Comparison of ENCODE assay signal across 17 cellular contexts in genomic region chr3:43256714-43257461, GRCh38. TPM values are rescaled to one million over a fixed set of nuclear protein-coding genes. Genes with fewer than 3 reads are reported as not detected.
DNase-seq lines count a peak whose midpoint lies in the region; ATAC-seq, FAIRE-seq and TF ChIP-seq lines count a peak whose summit lies in the region.
"Had no signal": no experiment of that assay in that cellular context is flagged by ENCODE, and none has a peak within 500 bp of the region (broad histone marks: within the 10 kb centered on the region; RNA-seq: fewer than 3 reads in every experiment).

No MANE protein-coding gene starts in this region.

- H3K27ac ChIP-seq in HL-60 (replicated peaks) = peak overlapping the region; percentile 36
- no peak overlapping the region for H3K27ac ChIP-seq in HepG2 (ENCODE audit: extremely low read length, insufficient read depth, low read length)

- H3K27me3 ChIP-seq in HL-60 (ENCODE audit: insufficient read depth, poor library complexity, severe bottlenecking) (no peaks in the 10 kb centered on the region), HepG2 (ENCODE audit: control insufficient read depth in 1 of 2, insufficient read depth in 2 of 2, low read length in 2 of 2) (peaks cover 0 to 19% of the 10 kb centered on the region in 2 experiments; a peak in 2 of 5 replicates)

- peaks cover 10% of the 10 kb centered on the region for H3K4me1 ChIP-seq in HepG2 (ENCODE audit: insufficient read depth, low read length)

- 33% methylated on average over 1 of the region's 1 CpG for WGBS in HepG2 (ENCODE audit: low lambda C conversion rate)

- TF ChIP-seq EP300 in HepG2 (IDR thresholded peaks at IDR 0.05; ENCODE audit: low read depth in 2 of 2, low read length in 2 of 2) (no peak), HepG2 (CRISPR knock-in tag; IDR thresholded peaks at IDR 0.05; ENCODE audit: borderline replicate concordance) (no peak)

- TF ChIP-seq RAD21 in HepG2 (CRISPR knock-in tag; IDR thresholded peaks at IDR 0.05) = no peak

- no peaks in the 10 kb centered on the region for H3K9me3 ChIP-seq in HepG2 (ENCODE audit: low read length)

- H3K36me3 Mint-ChIP-seq in CD14-positive monocyte = peaks cover 0 to 3% of the 10 kb centered on the region in 2 donors
- no peaks in the 10 kb centered on the region for H3K36me3 Mint-ChIP-seq in HFFc6 (ENCODE audit: low read depth)

- H3K4me1 Mint-ChIP-seq in CD14-positive monocyte = peaks cover 48% of the 10 kb centered on the region
- H3K4me1 Mint-ChIP-seq in HFFc6 (ENCODE audit: low read depth) = no peaks in the 10 kb centered on the region

- H3K4me3 ChIP-seq in HL-60 (replicated peaks; ENCODE audit: insufficient read depth, low read length) (no peak overlapping the region), HepG2 (replicated peaks in 1 of 3; ENCODE audit: insufficient read depth in 1 of 3, low read depth in 2 of 3, low read length in 3 of 3) (no peak overlapping the region)

- ATAC-seq in HepG2 (peak; percentile 50; the same call in 1 of the 3 replicates), GM18861 (IDR thresholded peaks at IDR 0.05; ENCODE audit: unreplicated experiment) (no peak)

- in situ Hi-C loops in HepG2 (cut with HindIII; ENCODE audit: extremely low pct_ligation_motif_present, low pct_unique_long_range_greater_than_20kb) = no loop called here

- TF ChIP-seq POLR2A in HepG2 (IDR thresholded peaks at IDR 0.05; ENCODE audit: insufficient read depth in 1 of 2, low read depth in 2 of 2, low read length in 2 of 2) = no peak

- no peak overlapping the region for H3K9ac ChIP-seq in HepG2 (ENCODE audit: insufficient read depth, low read depth, low read length)

- H3K9me3 Mint-ChIP-seq in CD14-positive monocyte (peaks cover 0 to 5% (median 0%) of the 10 kb centered on the region in 7 donors), HFFc6 (no peaks in the 10 kb centered on the region)

- no peak overlapping the region; the same call in 1 of the 2 replicates for H3K4me2 ChIP-seq in HepG2 (ENCODE audit: low read depth, low read length)

- H3K4me3 Mint-ChIP-seq in CD14-positive monocyte = peak overlapping the region; percentile 39 to 79
- no peak overlapping the region for H3K4me3 Mint-ChIP-seq in HFFc6

- FAIRE-seq in HepG2 (lab: Jason Lieb, UNC) = no peak
- FAIRE-seq: GM18507 had no signal

- BruUV-seq in HepG2 (replicated peaks; lab: Mats Ljungman, UMichigan) = no TSS peak

- intact Hi-C loops in CD14-positive monocyte (cut with micrococcal nuclease) = loop anchor here in 1 of 2 donors (5.0 kb wide), 1 partner anchor 35 kb away; no protein-coding TSS in a partner anchor
- intact Hi-C loops in HepG2 (cut with micrococcal nuclease; ENCODE audit: unreplicated experiment) = no loop called here

- H3K27ac Mint-ChIP-seq in CD14-positive monocyte (peak overlapping the region; percentile 86 to 99 (median 96)), HFFc6 (no peak overlapping the region)

- no peak for TF ChIP-seq CTCF in CD14-positive monocyte (IDR thresholded peaks at IDR 0.05)
- no peak for TF ChIP-seq CTCF in HL-60 (IDR thresholded peaks at IDR 0.05; ENCODE audit: insufficient read depth, low read length)
- no peak for TF ChIP-seq CTCF in HepG2 (CRISPR knock-in tag; IDR thresholded peaks at IDR 0.05)
- no peak for TF ChIP-seq CTCF in HFFc6 (IDR thresholded peaks at IDR 0.05)

- H4K20me1 ChIP-seq in HepG2 (ENCODE audit: insufficient read depth, low read length) = no peaks in the 10 kb centered on the region

- H3K79me2 ChIP-seq in HepG2 (ENCODE audit: insufficient read depth, low read length) = no peaks in the 10 kb centered on the region

- no peak overlapping the region for H2AFZ ChIP-seq in HepG2 (ENCODE audit: low read length)

- CTCF ChIA-PET in HepG2 (lab: Yijun Ruan, JAX; ENCODE audit: low intra/inter-chr PET ratio, low total read pairs) = no interaction called here

- POLR2A ChIA-PET in HepG2 (lab: Yijun Ruan, JAX) = interaction anchor here (0.6 kb wide), 1 partner anchor 33 kb away, joined by 3 read pairs; no protein-coding TSS in a partner anchor

- DNase-seq in CD14-positive monocyte (ENCODE audit: low spot score) = peak; percentile 89
- peak; percentile 91 to 93 for DNase-seq in HL-60 (ENCODE audit: low read depth in 1 of 2, low spot score in 1 of 2)
- DNase-seq in SKM-1 treated with dmso at 0.1 percent for 144 hours (lab: John Stamatoyannopoulos, UW; ENCODE audit: unreplicated experiment) = peak; percentile 93
- DNase-seq in HepG2 (ENCODE audit: low spot score) = no peak
- DNase-seq in HFFc6 = no peak
- DNase-seq in stimulated activated CD8-positive, alpha-beta memory T cell treated with anti-CD3 and anti-CD28 coated beads, Interleukin-4, amount 100 ng/mL, for 48 hours = no peak
- DNase-seq in NCI-H524 (lab: John Stamatoyannopoulos, UW) = no peak
- DNase-seq: activated CD4-positive, alpha-beta T cell treated with anti-CD3 and anti-CD28 coated beads for 1 hour; activated CD8-positive, alpha-beta memory T cell treated with anti-CD3 and anti-CD28 coated beads, Interleukin-2, amount 50 U/mL, for 48 hours; activated gamma-delta T cell; aorta; DMS53; NCI-H146; NCI-H2227 treated with DMSO at 0.1 percent for 48 hours; stimulated activated CD4-positive, alpha-beta T cell treated with anti-CD3 and anti-CD28 coated beads, Interleukin-4, amount 100 ng/mL, for 1 hour had no signal

- peaks cover 0 to 8% (median 2%) of the 10 kb centered on the region in 3 donors for H3K27me3 Mint-ChIP-seq in CD14-positive monocyte (ENCODE audit: low read depth in 3 of 3)
- peaks cover 29% of the 10 kb centered on the region for H3K27me3 Mint-ChIP-seq in HFFc6 (ENCODE audit: insufficient read depth)

- H3K36me3 ChIP-seq in HepG2 (replicated peaks in 1 of 2; ENCODE audit: control insufficient read depth in 1 of 2, insufficient read depth in 2 of 2, low read length in 2 of 2) = no peaks in the 10 kb centered on the region

TF ChIP-seq in HepG2, 621 proteins besides CTCF, POLR2A, EP300 and RAD21 (continues in another document):
- TF ChIP-seq SOX13 (IDR thresholded peaks at IDR 0.05) = no peak
- peak in 1 of 2 experiments; percentile 7; a peak in 1 of 4 replicates for TF ChIP-seq SOX13 (CRISPR knock-in tag; conservative IDR thresholded peaks at IDR 0.05 in 1 of 2, IDR thresholded peaks at IDR 0.05 in 1 of 2)
- TF ChIP-seq SOX6 (IDR thresholded peaks at IDR 0.05) = no peak
- peak; percentile 28; the same call in 1 of the 2 replicates for TF ChIP-seq SOX6 (CRISPR knock-in tag; IDR thresholded peaks at IDR 0.05)
- TF ChIP-seq SMARCC2 (IDR thresholded peaks at IDR 0.05) = no peak
- no peak for TF ChIP-seq SYNCRIP (IDR thresholded peaks at IDR 0.05; ENCODE audit: insufficient read depth, low read depth, low read length)
- peak; percentile 69; the same call in 1 of the 2 replicates for TF ChIP-seq THRA (CRISPR knock-in tag; IDR thresholded peaks at IDR 0.05; ENCODE audit: borderline replicate concordance)
- 0 out of 2 replicates have a peak, but pooled peaks have one; percentile 41 for TF ChIP-seq RXRB (CRISPR knock-in tag; IDR thresholded peaks at IDR 0.05; ENCODE audit: borderline replicate concordance)
- no peak for TF ChIP-seq SMAD9 (CRISPR knock-in tag; IDR thresholded peaks at IDR 0.05)

RNA-seq across cellular contexts. Expression of gene SNRK, which starts 29.5 kb away (rescaled TPM):
- polyA plus RNA-seq in CD14-positive monocyte (10 to 100 TPM; 12.8 to 19.7 TPM), HepG2 (2011; rRNA removed) (16.1 and 16.3 TPM in 2 replicates)
- total RNA-seq in HepG2 (2016; rRNA removed; fragmentation: Illumina TruSeq; extraction: Trizol) = 11.4 and 14.2 TPM in 2 replicates
- total RNA-seq in HepG2 (2016; cell fraction: cytosol; rRNA removed; fragmentation: Illumina TruSeq; extraction: Trizol; ENCODE audit: low read depth) = 15.7 and 20.4 TPM in 2 replicates
- total RNA-seq in HepG2 (2016; cell fraction: insoluble cytoplasmic fraction; rRNA removed; fragmentation: Illumina TruSeq; extraction: Trizol) = 11.4 and 12.5 TPM in 2 replicates
- 7.8 and 8.4 TPM in 2 replicates for total RNA-seq in HepG2 (2016; cell fraction: membrane; rRNA removed; fragmentation: Illumina TruSeq; extraction: Trizol)
- total RNA-seq in HepG2 (2016; cell fraction: nucleus; rRNA removed; fragmentation: Illumina TruSeq; extraction: Trizol) = 16.3 and 19.8 TPM in 2 replicates
- polyA plus RNA-seq in HepG2 (2011; cell fraction: cytosol; rRNA removed) = 8.9 and 9.0 TPM in 2 replicates
- polyA plus RNA-seq in HepG2 (2011; cell fraction: nucleus; rRNA removed) = 22.4 and 28.9 TPM in 2 replicates
- 15.9 and 17.5 TPM in 2 replicates for polyA plus RNA-seq in HepG2 (2012)
- polyA plus RNA-seq in HepG2 (2016; cell fraction: cytosol; fragmentation: Illumina TruSeq; extraction: Trizol; ENCODE audit: low read depth) = 0.21 and 0.26 TPM in 2 replicates
- polyA plus RNA-seq in HepG2 (2016; cell fraction: insoluble cytoplasmic fraction; fragmentation: Illumina TruSeq; extraction: Trizol; ENCODE audit: low read depth) = 7.4 and 8.1 TPM in 2 replicates
- 1.5 TPM in 2 replicates for polyA plus RNA-seq in HepG2 (2016; cell fraction: membrane; fragmentation: Illumina TruSeq; extraction: Trizol; ENCODE audit: low read depth)
- polyA plus RNA-seq in HepG2 (2016; cell fraction: nucleus; fragmentation: Illumina TruSeq; extraction: Trizol; ENCODE audit: insufficient read depth, low read depth) = 15.7 and 17.5 TPM in 2 replicates
- polyA minus RNA-seq in HepG2 (2011; rRNA and poly(A)+ RNA removed; ENCODE audit: low replicate concordance) = 38.0 and 68.3 TPM in 2 replicates
- polyA minus RNA-seq in HepG2 (2011; cell fraction: cytosol; rRNA and poly(A)+ RNA removed) = 35.4 and 37.5 TPM in 2 replicates
- polyA minus RNA-seq in HepG2 (2011; cell fraction: nucleus; rRNA and poly(A)+ RNA removed) = 73.0 and 87.2 TPM in 2 replicates
- 10 to 100 TPM; 10.0 to 13.8 (median 11.6) TPM for total RNA-seq in HFFc6 (2021; fragmentation: NEBNext Ultra II Directional; extraction: Animal tissue kit (Norgen Biotek cat#: 25700))

Comparison
In these comparisons a context has a peak if more than half of its experiments do, and no peak if none do; other contexts are left out.
1. DNase-seq: peak in CD14-positive monocyte (single experiment), HL-60 (2 of 2) and SKM-1 treated with dmso at 0.1 percent for 144 hours (single experiment); none in HepG2 (single experiment), HFFc6 (single experiment), stimulated activated CD8-positive, alpha-beta memory T cell treated with anti-CD3 and anti-CD28 coated beads, Interleukin-4, amount 100 ng/mL, for 48 hours (single experiment) and NCI-H524 (0 of 2).